In genomic region chr6:113375950-113376846, GRCh38 we compare ENCODE assay signal across 19 cellular contexts.
A peak's percentile ranks its signal among the peaks of the same experiment; 100 is the strongest.
DNase-seq lines count a peak whose midpoint lies in the region; ATAC-seq, FAIRE-seq and TF ChIP-seq lines count a peak whose summit lies in the region.
"Had no signal": no experiment of that assay in that cellular context is flagged by ENCODE, and none has a peak within 500 bp of the region (broad histone marks: within the 10 kb centered on the region; RNA-seq: fewer than 3 reads in every experiment).

No MANE protein-coding gene starts in this region.

- H3K27ac Mint-ChIP-seq in nephron = peak overlapping the region; percentile 87 to 95 (median 94)
- H3K27ac Mint-ChIP-seq: activated naive CD4-positive, alpha-beta T cell treated with anti-CD3 and anti-CD28 coated beads, Interleukin-2, amount 50 U/mL, for 72 hours; CD14-positive monocyte; dendritic cell treated with granulocyte-macrophage colony-stimulating factor and Interleukin-4, amounts not matched to agents 40 ng/mL and 50 ng/mL, for 4 days had no signal

- no peaks in the 10 kb centered on the region for H3K36me3 ChIP-seq in PC-3 (ENCODE audit: low read depth, low read length)
- no peaks in the 10 kb centered on the region for H3K36me3 ChIP-seq in endothelial cell of umbilical vein (ENCODE audit: control insufficient read depth in 2 of 2, extremely low read depth in 1 of 2, insufficient read depth in 2 of 2, low read length in 2 of 2)
- H3K36me3 ChIP-seq in vagina = no peaks in the 10 kb centered on the region

- ATAC-seq in PC-3 (0 out of 2 replicates have a peak, but pooled peaks have one; percentile 42), left ventricle myocardium superior (no peak), HG03097 (IDR thresholded peaks at IDR 0.05; ENCODE audit: low FRiP score, unreplicated experiment) (no peak)
- ATAC-seq: activated naive CD4-positive, alpha-beta T cell treated with anti-CD3 and anti-CD28 coated beads, Interleukin-2, amount 50 U/mL, for 72 hours had no signal

- peak overlapping the region; percentile 28 for H3K4me2 ChIP-seq in PC-3 (ENCODE audit: low read length)
- H3K4me2 ChIP-seq in endothelial cell of umbilical vein (ENCODE audit: insufficient read depth, low read length) = peak overlapping the region; percentile 55

- peaks cover 43% of the 10 kb centered on the region for H3K4me1 Mint-ChIP-seq in nephron
- H3K4me1 Mint-ChIP-seq: CD14-positive monocyte, IgD-negative memory B cell had no signal

- H3K27me3 ChIP-seq in PC-3 (ENCODE audit: low read length) = no peaks in the 10 kb centered on the region
- no peaks in the 10 kb centered on the region for H3K27me3 ChIP-seq in endothelial cell of umbilical vein (ENCODE audit: control insufficient read depth in 2 of 2, insufficient read depth in 2 of 2, low read length in 2 of 2)
- no peaks in the 10 kb centered on the region for H3K27me3 ChIP-seq in vagina

- H3K9me3 ChIP-seq in PC-3 (ENCODE audit: low read length) = no peaks in the 10 kb centered on the region
- no peaks in the 10 kb centered on the region for H3K9me3 ChIP-seq in endothelial cell of umbilical vein (replicated peaks; ENCODE audit: control insufficient read depth, insufficient read depth, low read length)
- no peaks in the 10 kb centered on the region for H3K9me3 ChIP-seq in vagina

- H3K9me2 ChIP-seq in PC-3 (replicated peaks; ENCODE audit: low read length) = no peaks in the 10 kb centered on the region

- DNase-seq in AG08396 (ENCODE audit: low spot score) (peak; percentile 42), PC-3 (peak; percentile 39), endothelial cell of umbilical vein (ENCODE audit: low read depth, low spot score) (peak; percentile 56), left ventricle myocardium superior (no peak), DMS114 treated with DMSO at 0.1 percent for 48 hours (lab: John Stamatoyannopoulos, UW; ENCODE audit: unreplicated experiment) (no peak), vagina (ENCODE audit: extremely low spot score in 2 of 2) (no peak)
- DNase-seq: glutamatergic neuron; NCI-H1436; NCI-H69; nucleus accumbens; SIG-M5; stimulated activated CD8-positive, alpha-beta memory T cell treated with anti-CD3 and anti-CD28 coated beads, Interleukin-4, amount 100 ng/mL, for 48 hours had no signal

- H4K20me1 ChIP-seq in PC-3 (ENCODE audit: low read length) = no peaks in the 10 kb centered on the region
- no peaks in the 10 kb centered on the region for H4K20me1 ChIP-seq in endothelial cell of umbilical vein (replicated peaks; ENCODE audit: control insufficient read depth, extremely low read depth, insufficient read depth, low read length)

- CTCF ChIA-PET in PC-3 (lab: Charles Lee) (no interaction called here), endothelial cell of umbilical vein (lab: Charles Lee) (interaction anchor here (0.6 to 1.6 kb wide), 18 partner anchors 8 to 574 kb away, joined by 3 to 8 read pairs (median 3); no protein-coding TSS in a partner anchor)

- TF ChIP-seq POLR2A in endothelial cell of umbilical vein (IDR thresholded peaks at IDR 0.05; ENCODE audit: low read depth, low read length) (no peak), vagina (IDR thresholded peaks at IDR 0.05) (no peak)

- H3F3A ChIP-seq in PC-3 (ENCODE audit: low read length, unreplicated experiment) = no peaks in the 10 kb centered on the region

- H3K9ac ChIP-seq in PC-3 (ENCODE audit: low read length) (no peak overlapping the region), endothelial cell of umbilical vein (replicated peaks; ENCODE audit: extremely low read depth, insufficient read depth, low read length) (peak overlapping the region; percentile 21)

- H3K79me2 ChIP-seq in PC-3 (ENCODE audit: low read length) = no peaks in the 10 kb centered on the region
- H3K79me2 ChIP-seq in endothelial cell of umbilical vein (ENCODE audit: control insufficient read depth, insufficient read depth, low read length) = no peaks in the 10 kb centered on the region

- H3K4me3 ChIP-seq in PC-3 (ENCODE audit: low read length) (no peak overlapping the region), endothelial cell of umbilical vein (replicated peaks in 1 of 3; ENCODE audit: insufficient read depth in 1 of 3, low read depth in 1 of 3, low read length in 3 of 3) (no peak overlapping the region), vagina (no peak overlapping the region)

- H2AFZ ChIP-seq in PC-3 (ENCODE audit: low read length) = 0 out of 2 replicates have a peak overlapping the region, but pooled peaks have one; percentile 52
- peak overlapping the region; percentile 80 for H2AFZ ChIP-seq in endothelial cell of umbilical vein (ENCODE audit: low read depth, low read length)

- TF ChIP-seq CTCF in PC-3 (conservative IDR thresholded peaks at IDR 0.05; ENCODE audit: low read depth, low read length) (no peak), endothelial cell of umbilical vein (IDR thresholded peaks at IDR 0.05; ENCODE audit: extremely low read depth in 1 of 2, insufficient read depth in 1 of 2, low read depth in 1 of 2, low read length in 2 of 2) (no peak), nephron (IDR thresholded peaks at IDR 0.05; ENCODE audit: unreplicated experiment in 3 of 3) (no peak), vagina (IDR thresholded peaks at IDR 0.05) (no peak)

- H3K9me1 ChIP-seq in endothelial cell of umbilical vein (replicated peaks; ENCODE audit: control insufficient read depth, extremely low read depth, insufficient read depth, low read length) = no peaks in the 10 kb centered on the region

- dilution Hi-C loops in endothelial cell of umbilical vein (cut with MboI; ENCODE audit: extremely low pct_ligation_motif_present, low sequenced_read_pairs) = no loop called here

- POLR2A ChIA-PET in PC-3 (lab: Charles Lee; ENCODE audit: unreplicated experiment) = no interaction called here
- POLR2A ChIA-PET in endothelial cell of umbilical vein (lab: Charles Lee) = no interaction called here

- H3K27me3 Mint-ChIP-seq in nephron (ENCODE audit: low read depth) = peaks cover 3% of the 10 kb centered on the region
- H3K27me3 Mint-ChIP-seq: IgD-negative memory B cell had no signal

- intact Hi-C loops in PC-3 (cut with micrococcal nuclease) = no loop called here
- intact Hi-C loops in endothelial cell of umbilical vein (cut with micrococcal nuclease) = no loop called here
- intact Hi-C loops in left ventricle myocardium superior (cut with micrococcal nuclease) = no loop called here
- intact Hi-C loops in vagina (cut with DNase I) = loop anchor here (2.0 kb wide), 1 partner anchor 37 kb away; no protein-coding TSS in a partner anchor

- no peaks in the 10 kb centered on the region for H3K9me3 Mint-ChIP-seq in nephron
- H3K9me3 Mint-ChIP-seq: CD14-positive monocyte; dendritic cell treated with granulocyte-macrophage colony-stimulating factor and Interleukin-4, amounts not matched to agents 40 ng/mL and 50 ng/mL, for 4 days; IgD-negative memory B cell had no signal

- H3K4me1 ChIP-seq in PC-3 (ENCODE audit: insufficient read depth, low read length) = peaks cover 12% of the 10 kb centered on the region
- peaks cover 15% of the 10 kb centered on the region for H3K4me1 ChIP-seq in endothelial cell of umbilical vein (ENCODE audit: control insufficient read depth, extremely low read depth, insufficient read depth, low read length)
- H3K4me1 ChIP-seq in vagina = peaks cover 9% of the 10 kb centered on the region

- H3K27ac ChIP-seq in PC-3 (ENCODE audit: low read length) (no peak overlapping the region), endothelial cell of umbilical vein (ENCODE audit: insufficient read depth, low read depth, low read length) (peak overlapping the region; percentile 71), vagina (no peak overlapping the region)

- no peak overlapping the region for H3K4me3 Mint-ChIP-seq in nephron
- H3K4me3 Mint-ChIP-seq: CD14-positive monocyte; dendritic cell treated with granulocyte-macrophage colony-stimulating factor and Interleukin-4, amounts not matched to agents 40 ng/mL and 50 ng/mL, for 4 days; IgD-negative memory B cell had no signal

- no peak for FAIRE-seq in endothelial cell of umbilical vein (lab: Jason Lieb, UNC)
- FAIRE-seq: G401.6 had no signal

- H3K36me3 Mint-ChIP-seq in nephron (ENCODE audit: low read depth) = no peaks in the 10 kb centered on the region
- H3K36me3 Mint-ChIP-seq: activated naive CD4-positive, alpha-beta T cell treated with anti-CD3 and anti-CD28 coated beads, Interleukin-2, amount 50 U/mL, for 72 hours; CD14-positive monocyte had no signal

- BruUV-seq in PC-3 (replicated peaks; lab: Mats Ljungman, UMichigan) = no TSS peak
- BruUV-seq in endothelial cell of umbilical vein (replicated peaks; lab: Mats Ljungman, UMichigan) = no TSS peak

TF ChIP-seq in endothelial cell of umbilical vein, 7 proteins besides CTCF, POLR2A, EP300 and RAD21:
- TF ChIP-seq FOS (IDR thresholded peaks at IDR 0.05; ENCODE audit: borderline replicate concordance, insufficient read depth, low read length) = peak; percentile 32
- TF ChIP-seq POLR2AphosphoS5 (IDR thresholded peaks at IDR 0.05; ENCODE audit: insufficient read depth, low read depth, low read length) = no peak
TF ChIP-seq in endothelial cell of umbilical vein: peak in this region for 1.

Comparison
In these comparisons a context has a peak if more than half of its experiments do, and no peak if none do; other contexts are left out.
1. DNase-seq: peak in AG08396 (single experiment), PC-3 (single experiment) and endothelial cell of umbilical vein (single experiment); none in left ventricle myocardium superior (single experiment), DMS114 treated with DMSO at 0.1 percent for 48 hours (single experiment) and vagina (0 of 2).